24 cellular contexts compared by ENCODE assay signal in genomic region chr1:218536311-218536710, GRCh38.
"Had no signal": no experiment of that assay in that cellular context is flagged by ENCODE, and none has a peak within 500 bp of the region (broad histone marks: within the 10 kb centered on the region; RNA-seq: fewer than 3 reads in every experiment).

No MANE protein-coding gene starts in this region.

- H3K27me3 ChIP-seq: body of pancreas, dorsolateral prefrontal cortex, esophagus muscularis mucosa, testis, transverse colon had no signal

- H3K4me1 Mint-ChIP-seq: naive thymus-derived CD4-positive, alpha-beta T cell had no signal

- DNase-seq: activated CD4-positive, alpha-beta T cell treated with anti-CD3 and anti-CD28 coated beads for 4 hours; activated CD4-positive, alpha-beta T cell treated with anti-CD3 and anti-CD28 coated beads, Interleukin-2, amount 50 U/mL, for 4 hours; activated effector memory CD4-positive, alpha-beta T cell treated with Interleukin-2 at 50 U/mL for 16 hours; activated naive CD4-positive, alpha-beta T cell treated with Interleukin-2 at 50 U/mL for 16 hours; aorta; body of pancreas; dorsolateral prefrontal cortex; effector memory CD4-positive, alpha-beta T cell; left cardiac atrium; left ventricle myocardium superior; naive thymus-derived CD4-positive, alpha-beta T cell; occipital lobe; right cardiac atrium; stimulated activated CD4-positive, alpha-beta T cell treated with anti-CD3 and anti-CD28 coated beads, Interleukin-15, amount 100 ng/mL, for 24 hours; stimulated activated naive CD4-positive, alpha-beta T cell; testis; transverse colon had no signal

- H3K9me3 ChIP-seq: body of pancreas, esophagus muscularis mucosa, testis, transverse colon had no signal

- H3K4me3 ChIP-seq: body of pancreas, coronary artery, dorsolateral prefrontal cortex, esophagus muscularis mucosa, testis, transverse colon had no signal

- FAIRE-seq: frontal cortex, islet of Langerhans, urothelium cell line had no signal

- H3K4me1 ChIP-seq: body of pancreas, esophagus muscularis mucosa, testis, transverse colon had no signal

- H3K36me3 ChIP-seq: esophagus muscularis mucosa, transverse colon had no signal

- H3K36me3 Mint-ChIP-seq: activated naive CD8-positive, alpha-beta T cell had no signal

- ATAC-seq: body of pancreas; left cardiac atrium; left ventricle myocardium superior; naive thymus-derived CD4-positive, alpha-beta T cell; right cardiac atrium had no signal

- H3K4me3 Mint-ChIP-seq: activated naive CD8-positive, alpha-beta T cell; naive thymus-derived CD4-positive, alpha-beta T cell; neural crest cell had no signal

- H3K27ac Mint-ChIP-seq: activated naive CD8-positive, alpha-beta T cell; naive thymus-derived CD4-positive, alpha-beta T cell had no signal

- H3K27ac ChIP-seq: body of pancreas, coronary artery, dorsolateral prefrontal cortex, esophagus muscularis mucosa, transverse colon had no signal
